ENCODE assay signal across 8 cellular contexts in the genomic region with DNA sequence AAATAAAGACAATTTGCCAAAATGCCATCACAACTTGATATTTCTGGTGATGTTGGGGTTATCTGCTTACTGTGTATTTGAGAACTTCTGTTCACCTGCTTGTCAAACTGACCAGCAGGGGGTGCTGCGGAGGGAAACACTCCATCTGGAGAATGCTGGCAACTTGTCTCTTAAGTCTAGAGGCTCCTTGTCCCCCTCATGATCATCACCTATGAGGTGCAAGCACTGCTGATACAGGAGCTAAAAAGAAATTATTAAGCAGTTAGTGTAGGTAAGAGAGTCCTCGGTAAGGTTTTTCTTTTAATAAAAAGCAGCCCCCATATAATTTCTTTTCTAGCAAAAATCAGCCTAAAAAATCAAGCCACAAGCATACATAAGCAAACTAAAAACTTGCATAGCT. TPM values are rescaled to one million over a fixed set of nuclear protein-coding genes. Genes with fewer than 3 reads are reported as not detected.
A peak's percentile ranks its signal among the peaks of the same experiment; 100 is the strongest.
DNase-seq lines count a peak whose midpoint lies in the region; ATAC-seq and TF ChIP-seq lines count a peak whose summit lies in the region.

No MANE protein-coding gene starts in this region.

- H3K4me3 Mint-ChIP-seq in IgD-negative memory B cell (peak overlapping the region in 3 of 4 donors; percentile 1 to 29 (median 15)), activated B cell treated with CpG ODN at 0.5 μM for 24 hours (no peak overlapping the region)

- H3K4me1 ChIP-seq in BE2C, result no peaks in the 10 kb centered on the region
- no peaks in the 10 kb centered on the region for H3K4me1 ChIP-seq in lung (ENCODE audit: control insufficient read depth in 2 of 2, insufficient read depth in 2 of 2, low read length in 2 of 2)

- H3K36me3 Mint-ChIP-seq in IgD-negative memory B cell, result peaks cover 7% of the 10 kb centered on the region
- peaks cover 24% of the 10 kb centered on the region for H3K36me3 Mint-ChIP-seq in activated B cell treated with CpG ODN at 0.5 μM for 24 hours (ENCODE audit: low read depth)

- H3K4me3 ChIP-seq in BE2C (ENCODE audit: low read depth, low read length) (no peak overlapping the region), lung (no peak overlapping the region)

- H3K4me1 Mint-ChIP-seq in IgD-negative memory B cell (peaks cover 34 to 57% (median 46%) of the 10 kb centered on the region in 3 donors), activated B cell treated with CpG ODN at 0.5 μM for 24 hours (peaks cover 73% of the 10 kb centered on the region)

- H3K27ac ChIP-seq in caudate nucleus (ENCODE audit: low read depth, low read length) (no peak overlapping the region), lung (ENCODE audit: low read depth in 1 of 2, low read length in 1 of 2) (no peak overlapping the region)

- peak overlapping the region in 2 of 3 donors; percentile 10 to 26 for H3K27ac Mint-ChIP-seq in IgD-negative memory B cell
- peak overlapping the region; percentile 66 for H3K27ac Mint-ChIP-seq in activated B cell treated with CpG ODN at 0.5 μM for 24 hours

- CTCF ChIA-PET in activated B cell treated with CpG ODN at 0.5 μM for 24 hours (lab: Charles Lee), result interaction anchor here (0.8 to 4.5 kb wide), 7 partner anchors 24 to 398 kb away, joined by 4 to 30 read pairs (median 5); no protein-coding TSS in a partner anchor

- H3K9me3 ChIP-seq in BE2C (no peaks in the 10 kb centered on the region), lung (ENCODE audit: control insufficient read depth in 2 of 2, insufficient read depth in 1 of 2, low read length in 1 of 2) (no peaks in the 10 kb centered on the region)

- TF ChIP-seq CTCF in BE2C (IDR thresholded peaks at IDR 0.05; ENCODE audit: low read depth, low read length) (peak; percentile 65), activated B cell treated with CpG ODN at 0.5 μM for 24 hours (IDR thresholded peaks at IDR 0.05) (no peak), lung (IDR thresholded peaks at IDR 0.05; ENCODE audit: control extremely low read depth, extremely low read depth) (peak; percentile 12)

- no peaks in the 10 kb centered on the region for H3K9me3 Mint-ChIP-seq in IgD-negative memory B cell
- no peaks in the 10 kb centered on the region for H3K9me3 Mint-ChIP-seq in activated B cell treated with CpG ODN at 0.5 μM for 24 hours

- H3K36me3 ChIP-seq in BE2C (no peaks in the 10 kb centered on the region), lung (ENCODE audit: control insufficient read depth in 2 of 2, insufficient read depth in 2 of 2, low read length in 2 of 2) (no peaks in the 10 kb centered on the region)

- 29 to 43% methylated on average over 2 of the region's 2 CpGs for WGBS in lung, 2 donors

- ATAC-seq in GM18907 (IDR thresholded peaks at IDR 0.05; ENCODE audit: unreplicated experiment) (peak; percentile 50), activated B cell treated with CpG ODN at 0.5 μM for 24 hours (ENCODE audit: low read depth) (no peak), lung (ENCODE audit: insufficient read depth, low FRiP score) (no peak)

- intact Hi-C loops in activated B cell treated with CpG ODN at 0.5 μM for 24 hours (cut with micrococcal nuclease), result loop anchor here (1.0 to 10.0 kb wide), 4 partner anchors 49 to 381 kb away; a partner anchor contains a TSS

- POLR2A ChIA-PET in activated B cell treated with CpG ODN at 0.5 μM for 24 hours (lab: Charles Lee), result interaction anchor here (0.7 to 1.4 kb wide), 3 partner anchors 24 to 158 kb away, joined by 3 to 5 read pairs (median 3); no protein-coding TSS in a partner anchor

- H3K27me3 Mint-ChIP-seq in IgD-negative memory B cell (no peaks in the 10 kb centered on the region), activated B cell treated with CpG ODN at 0.5 μM for 24 hours (no peaks in the 10 kb centered on the region)

- peak; percentile 55 for DNase-seq in BE2C
- peak; percentile 45 for DNase-seq in activated B cell treated with CpG ODN at 0.5 μM for 24 hours
- peak in 36 of 61 donors; percentile 0 to 46 (median 14) for DNase-seq in caudate nucleus (lab: John Stamatoyannopoulos, UW)
- peak; percentile 66 for DNase-seq in lung (ENCODE audit: low spot score)
- peak; percentile 37 for DNase-seq in stimulated activated CD8-positive, alpha-beta memory T cell treated with anti-CD3 and anti-CD28 coated beads, Interleukin-12 subunit alpha, Interleukin-12 subunit beta, amount 100 ng/mL, for 4 hours (ENCODE audit: low read depth)
- no peak for DNase-seq in OCI-M2 (lab: John Stamatoyannopoulos, UW; ENCODE audit: unreplicated experiment)

- H3K27me3 ChIP-seq in BE2C (no peaks in the 10 kb centered on the region), lung (ENCODE audit: control insufficient read depth, insufficient read depth) (no peaks in the 10 kb centered on the region)

RNA-seq across cellular contexts. Expression of a gene that starts 32.7 kb away (rescaled TPM):
- not detected for polyA plus RNA-seq in BE2C (2012; ENCODE audit: insufficient read depth, insufficient read length, low read depth)
- polyA plus RNA-seq in IgD-negative memory B cell, result 0.26 TPM
- total RNA-seq in activated B cell treated with CpG ODN at 0.5 μM for 24 hours, result not detected in 2 replicates
- not detected for total RNA-seq in lung
- not detected for polyA plus RNA-seq in lung

RNA-seq across cellular contexts. Expression of a gene that starts 53.6 kb away (rescaled TPM):
- polyA plus RNA-seq in BE2C (2012; ENCODE audit: insufficient read depth, insufficient read length, low read depth), result 0.26 TPM
- polyA plus RNA-seq in IgD-negative memory B cell (3.8 TPM), lung (1 to 10 TPM in 1 of 2 donors, under 1 TPM in 1; 0.94 to 1.5 TPM)
- total RNA-seq in activated B cell treated with CpG ODN at 0.5 μM for 24 hours (48.0 and 49.1 TPM in 2 replicates), lung (1 to 10 TPM; 3.0 to 6.9 TPM)
